ENCODE assay signal across 1 cellular context in the genomic region with DNA sequence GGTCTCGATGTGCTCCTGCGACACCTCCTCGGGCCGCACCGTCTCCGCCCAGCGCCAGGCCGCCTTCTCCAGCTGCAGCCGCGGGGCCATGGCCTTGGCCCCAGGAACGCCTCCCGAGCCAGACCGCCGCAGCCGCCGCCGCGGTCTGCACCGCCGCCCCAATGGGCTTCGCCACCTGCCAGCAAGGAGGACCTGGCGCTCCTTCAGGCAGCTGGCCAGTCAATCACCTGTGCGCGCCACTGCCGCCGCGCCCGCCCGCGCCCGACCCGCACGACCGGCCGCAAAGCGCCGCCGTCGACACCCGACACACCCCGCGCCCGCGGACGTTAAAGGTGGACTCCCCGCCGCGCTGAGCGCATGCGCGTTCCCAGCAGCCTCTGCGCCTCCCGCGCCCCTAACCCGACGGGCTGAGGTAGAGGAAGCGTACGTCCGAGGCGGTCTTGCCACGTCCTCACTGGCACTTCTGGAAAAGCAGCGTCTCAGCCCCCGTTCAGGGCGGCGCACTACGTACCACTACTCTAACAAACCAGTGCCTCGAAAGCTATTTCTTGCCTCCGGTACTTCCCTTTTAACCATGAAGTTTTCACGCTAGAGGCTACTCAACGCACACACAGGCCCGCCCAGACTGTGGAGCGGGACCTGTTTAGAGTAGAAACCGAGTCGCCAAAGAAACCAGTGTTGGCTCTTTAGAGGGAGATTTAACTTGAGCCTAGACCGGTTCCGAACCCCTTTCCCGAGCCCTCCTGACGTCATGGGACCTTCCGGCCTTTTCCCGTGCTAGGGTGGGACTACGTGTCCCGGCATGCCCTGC.
TF ChIP-seq lines count a peak whose summit lies in the region.

USP48 (minus strand) TSS at position 282 of the 811 bp plus-strand sequence; CDS start at position 90, 192 bp downstream.

TF ChIP-seq in HepG2, 621 proteins besides CTCF, POLR2A, EP300 and RAD21 (continued from another document):
- TF ChIP-seq ZBTB2 (CRISPR knock-in tag; IDR thresholded peaks at IDR 0.05; ENCODE audit: low read depth): no peak
- TF ChIP-seq ZNF143 (CRISPR knock-in tag; IDR thresholded peaks at IDR 0.05): peak; percentile 92
- 0 out of 2 replicates have a peak, but pooled peaks have one; percentile 68 for TF ChIP-seq EED (CRISPR knock-in tag; IDR thresholded peaks at IDR 0.05)
- TF ChIP-seq ZBTB20 (CRISPR knock-in tag; IDR thresholded peaks at IDR 0.05; ENCODE audit: borderline replicate concordance, low read depth): no peak; the same call in 1 of the 2 replicates
- peak; percentile 93 for TF ChIP-seq TAF1 (CRISPR knock-in tag; IDR thresholded peaks at IDR 0.05)
- TF ChIP-seq ZNF589 (CRISPR knock-in tag; conservative IDR thresholded peaks at IDR 0.05): peak; percentile 21; the same call in 1 of the 2 replicates
- TF ChIP-seq ZNF674 (CRISPR knock-in tag; IDR thresholded peaks at IDR 0.05; ENCODE audit: low read depth): no peak
- no peak; the same call in none of the 2 replicates for TF ChIP-seq ZMYM4 (CRISPR knock-in tag; IDR thresholded peaks at IDR 0.05)
- TF ChIP-seq, protein P1, sequence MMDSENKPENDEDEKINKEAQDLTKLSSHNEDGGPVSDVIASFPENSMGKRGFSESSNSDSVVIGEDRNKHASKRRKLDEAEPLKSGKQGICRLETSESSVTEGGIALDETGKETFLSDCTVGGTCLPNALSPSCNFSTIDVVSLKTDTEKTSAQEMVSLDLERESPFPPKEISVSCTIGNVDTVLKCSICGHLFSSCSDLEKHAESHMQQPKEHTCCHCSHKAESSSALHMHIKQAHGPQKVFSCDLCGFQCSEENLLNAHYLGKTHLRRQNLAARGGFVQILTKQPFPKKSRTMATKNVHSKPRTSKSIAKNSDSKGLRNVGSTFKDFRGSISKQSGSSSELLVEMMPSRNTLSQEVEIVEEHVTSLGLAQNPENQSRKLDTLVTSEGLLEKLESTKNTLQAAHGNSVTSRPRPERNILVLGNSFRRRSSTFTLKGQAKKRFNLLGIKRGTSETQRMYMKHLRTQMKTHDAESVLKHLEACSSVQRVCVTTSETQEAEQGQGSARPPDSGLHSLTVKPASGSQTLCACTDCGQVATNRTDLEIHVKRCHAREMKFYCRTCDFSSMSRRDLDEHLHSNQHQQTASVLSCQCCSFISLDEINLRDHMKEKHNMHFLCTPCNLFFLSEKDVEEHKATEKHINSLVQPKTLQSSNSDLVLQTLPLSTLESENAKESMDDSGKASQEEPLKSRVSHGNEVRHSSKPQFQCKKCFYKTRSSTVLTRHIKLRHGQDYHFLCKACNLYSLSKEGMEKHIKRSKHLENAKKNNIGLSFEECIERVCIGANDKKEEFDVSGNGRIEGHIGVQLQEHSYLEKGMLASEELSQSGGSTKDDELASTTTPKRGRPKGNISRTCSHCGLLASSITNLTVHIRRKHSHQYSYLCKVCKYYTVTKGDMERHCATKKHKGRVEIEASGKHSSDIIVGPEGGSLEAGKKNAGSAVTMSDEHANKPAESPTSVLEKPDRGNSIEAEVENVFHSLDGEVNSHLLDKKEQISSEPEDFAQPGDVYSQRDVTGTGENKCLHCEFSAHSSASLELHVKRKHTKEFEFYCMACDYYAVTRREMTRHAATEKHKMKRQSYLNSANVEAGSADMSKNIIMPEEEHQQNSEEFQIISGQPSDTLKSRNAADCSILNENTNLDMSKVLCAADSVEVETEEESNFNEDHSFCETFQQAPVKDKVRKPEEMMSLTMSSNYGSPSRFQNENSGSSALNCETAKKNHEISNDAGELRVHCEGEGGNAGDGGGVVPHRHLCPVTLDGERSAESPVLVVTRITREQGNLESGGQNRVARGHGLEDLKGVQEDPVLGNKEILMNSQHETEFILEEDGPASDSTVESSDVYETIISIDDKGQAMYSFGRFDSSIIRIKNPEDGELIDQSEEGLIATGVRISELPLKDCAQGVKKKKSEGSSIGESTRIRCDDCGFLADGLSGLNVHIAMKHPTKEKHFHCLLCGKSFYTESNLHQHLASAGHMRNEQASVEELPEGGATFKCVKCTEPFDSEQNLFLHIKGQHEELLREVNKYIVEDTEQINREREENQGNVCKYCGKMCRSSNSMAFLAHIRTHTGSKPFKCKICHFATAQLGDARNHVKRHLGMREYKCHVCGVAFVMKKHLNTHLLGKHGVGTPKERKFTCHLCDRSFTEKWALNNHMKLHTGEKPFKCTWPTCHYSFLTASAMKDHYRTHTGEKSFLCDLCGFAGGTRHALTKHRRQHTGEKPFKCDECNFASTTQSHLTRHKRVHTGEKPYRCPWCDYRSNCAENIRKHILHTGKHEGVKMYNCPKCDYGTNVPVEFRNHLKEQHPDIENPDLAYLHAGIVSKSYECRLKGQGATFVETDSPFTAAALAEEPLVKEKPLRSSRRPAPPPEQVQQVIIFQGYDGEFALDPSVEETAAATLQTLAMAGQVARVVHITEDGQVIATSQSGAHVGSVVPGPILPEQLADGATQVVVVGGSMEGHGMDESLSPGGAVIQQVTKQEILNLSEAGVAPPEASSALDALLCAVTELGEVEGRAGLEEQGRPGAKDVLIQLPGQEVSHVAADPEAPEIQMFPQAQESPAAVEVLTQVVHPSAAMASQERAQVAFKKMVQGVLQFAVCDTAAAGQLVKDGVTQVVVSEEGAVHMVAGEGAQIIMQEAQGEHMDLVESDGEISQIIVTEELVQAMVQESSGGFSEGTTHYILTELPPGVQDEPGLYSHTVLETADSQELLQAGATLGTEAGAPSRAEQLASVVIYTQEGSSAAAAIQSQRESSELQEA (CRISPR knock-in tag; IDR thresholded peaks at IDR 0.05; ENCODE audit: not compliant biosample characterization): peak; percentile 28
- TF ChIP-seq ZFP41 (CRISPR knock-in tag; IDR thresholded peaks at IDR 0.05; ENCODE audit: borderline replicate concordance): 0 out of 2 replicates have a peak, but pooled peaks have one; percentile 65
- no peak for TF ChIP-seq ZFAT (CRISPR knock-in tag; conservative IDR thresholded peaks at IDR 0.05)
- TF ChIP-seq CEBPB (IDR thresholded peaks at IDR 0.05; ENCODE audit: borderline replicate concordance, low read depth, low read length): no peak
- TF ChIP-seq BRD4 (CRISPR knock-in tag; IDR thresholded peaks at IDR 0.05): peak; percentile 37; the same call in 1 of the 2 replicates
- 0 out of 2 replicates have a peak, but pooled peaks have one; percentile 19 for TF ChIP-seq GPN1 (CRISPR knock-in tag; IDR thresholded peaks at IDR 0.05; ENCODE audit: borderline replicate concordance)
- no peak for TF ChIP-seq ZMYM3 (CRISPR knock-in tag; IDR thresholded peaks at IDR 0.05)
- TF ChIP-seq ZEB1 (IDR thresholded peaks at IDR 0.05; ENCODE audit: insufficient replicate concordance, low read depth): peak; percentile 46
- no peak for TF ChIP-seq USF2 (IDR thresholded peaks at IDR 0.05; ENCODE audit: low read depth, low read length)
- no peak for TF ChIP-seq USF2 (CRISPR knock-in tag; IDR thresholded peaks at IDR 0.05; ENCODE audit: borderline replicate concordance)
- TF ChIP-seq ZNF883 (CRISPR knock-in tag; IDR thresholded peaks at IDR 0.05; ENCODE audit: not compliant biosample characterization): peak; percentile 69
- 0 out of 2 replicates have a peak, but pooled peaks have one; percentile 18 for TF ChIP-seq RFX3 (CRISPR knock-in tag; IDR thresholded peaks at IDR 0.05)
- peak; percentile 39; the same call in 1 of the 2 replicates for TF ChIP-seq ARNTL (CRISPR knock-in tag; IDR thresholded peaks at IDR 0.05)
- peak; percentile 23 for TF ChIP-seq FOXK1 (CRISPR knock-in tag; IDR thresholded peaks at IDR 0.05; ENCODE audit: borderline replicate concordance, low read depth)
- peak; percentile 89 for TF ChIP-seq KDM5B (CRISPR knock-in tag; IDR thresholded peaks at IDR 0.05; ENCODE audit: borderline replicate concordance)
- TF ChIP-seq, protein P2, sequence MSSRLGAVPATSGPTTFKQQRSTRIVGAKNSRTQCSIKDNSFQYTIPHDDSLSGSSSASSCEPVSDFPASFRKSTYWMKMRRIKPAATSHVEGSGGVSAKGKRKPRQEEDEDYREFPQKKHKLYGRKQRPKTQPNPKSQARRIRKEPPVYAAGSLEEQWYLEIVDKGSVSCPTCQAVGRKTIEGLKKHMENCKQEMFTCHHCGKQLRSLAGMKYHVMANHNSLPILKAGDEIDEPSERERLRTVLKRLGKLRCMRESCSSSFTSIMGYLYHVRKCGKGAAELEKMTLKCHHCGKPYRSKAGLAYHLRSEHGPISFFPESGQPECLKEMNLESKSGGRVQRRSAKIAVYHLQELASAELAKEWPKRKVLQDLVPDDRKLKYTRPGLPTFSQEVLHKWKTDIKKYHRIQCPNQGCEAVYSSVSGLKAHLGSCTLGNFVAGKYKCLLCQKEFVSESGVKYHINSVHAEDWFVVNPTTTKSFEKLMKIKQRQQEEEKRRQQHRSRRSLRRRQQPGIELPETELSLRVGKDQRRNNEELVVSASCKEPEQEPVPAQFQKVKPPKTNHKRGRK (CRISPR knock-in tag; IDR thresholded peaks at IDR 0.05): no peak
- peak; percentile 63; the same call in 1 of the 2 replicates for TF ChIP-seq ZNF790 (CRISPR knock-in tag; IDR thresholded peaks at IDR 0.05; ENCODE audit: borderline replicate concordance)
- TF ChIP-seq ATF7 (IDR thresholded peaks at IDR 0.05): peak; percentile 90
- peak; percentile 79; the same call in 1 of the 2 replicates for TF ChIP-seq ATF7 (CRISPR knock-in tag; IDR thresholded peaks at IDR 0.05)
